ENCODE assay signal across 8 cellular contexts in genomic region chrX:103376118-103376978, GRCh38. TPM values are rescaled to one million over a fixed set of nuclear protein-coding genes. Genes with fewer than 3 reads are reported as not detected.
DNase-seq lines count a peak whose midpoint lies in the region; ATAC-seq and TF ChIP-seq lines count a peak whose summit lies in the region.

Gene BEX3, plus strand, starts transcription at chrX:103376538. Its CDS starts 984 bp downstream, at chrX:103377522.

- H3K36me3 Mint-ChIP-seq in activated CD8-positive, alpha-beta T cell treated with anti-CD3 and anti-CD28 coated beads, Interleukin-2, amount 10 ng/mL, durations not matched to agents 7 days and 5 days (ENCODE audit: low read depth) = no peaks in the 10 kb centered on the region
- H3K36me3 Mint-ChIP-seq in endothelial cell (ENCODE audit: low read depth, unreplicated experiment) = peaks cover 11% of the 10 kb centered on the region
- no peaks in the 10 kb centered on the region for H3K36me3 Mint-ChIP-seq in stimulated activated effector memory CD8-positive, alpha-beta T cell treated with anti-CD3 and anti-CD28 coated beads, Interleukin-12 subunit alpha, Interleukin-12 subunit beta, amount 100 ng/mL, for 72 hours

- in situ Hi-C loops in GM13977 (cut with MboI; ENCODE audit: low pct_unique_long_range_greater_than_20kb, low sequenced_read_pairs, unreplicated experiment) = no loop called here

- TF ChIP-seq CTCF in GM13977 (IDR thresholded peaks at IDR 0.05; ENCODE audit: extremely low read depth, insufficient read depth, missing control alignments) (no peak), endothelial cell (IDR thresholded peaks at IDR 0.05; ENCODE audit: unreplicated experiment) (no peak)

- CTCF ChIA-PET in activated CD8-positive, alpha-beta T cell treated with anti-CD3 and anti-CD28 coated beads, Interleukin-2, amount 10 ng/mL, durations not matched to agents 7 days and 5 days (lab: Charles Lee) = no interaction called here

- peak; percentile 71 for ATAC-seq in activated CD8-positive, alpha-beta T cell treated with anti-CD3 and anti-CD28 coated beads, Interleukin-2, amount 10 ng/mL, durations not matched to agents 7 days and 5 days
- ATAC-seq in stimulated activated effector memory CD8-positive, alpha-beta T cell treated with anti-CD3 and anti-CD28 coated beads, Interleukin-12 subunit alpha, Interleukin-12 subunit beta, amount 100 ng/mL, for 72 hours = peak; percentile 57
- no peak for ATAC-seq in HG02981 (IDR thresholded peaks at IDR 0.05; ENCODE audit: unreplicated experiment)
- no peak for ATAC-seq in HG03108 (IDR thresholded peaks at IDR 0.05; ENCODE audit: unreplicated experiment)

- no peaks in the 10 kb centered on the region for H3K9me3 Mint-ChIP-seq in activated CD8-positive, alpha-beta T cell treated with anti-CD3 and anti-CD28 coated beads, Interleukin-2, amount 10 ng/mL, durations not matched to agents 7 days and 5 days (ENCODE audit: insufficient read depth)
- H3K9me3 Mint-ChIP-seq in endothelial cell (ENCODE audit: unreplicated experiment) = no peaks in the 10 kb centered on the region
- H3K9me3 Mint-ChIP-seq in stimulated activated effector memory CD8-positive, alpha-beta T cell treated with anti-CD3 and anti-CD28 coated beads, Interleukin-12 subunit alpha, Interleukin-12 subunit beta, amount 100 ng/mL, for 72 hours = no peaks in the 10 kb centered on the region

- peak; percentile 29 for DNase-seq in GM13977 (ENCODE audit: low spot score)
- peak; percentile 93 for DNase-seq in NCI-H2227 (lab: John Stamatoyannopoulos, UW; ENCODE audit: unreplicated experiment)
- DNase-seq in activated CD8-positive, alpha-beta T cell treated with anti-CD3 and anti-CD28 coated beads, Interleukin-2, amount 10 ng/mL, durations not matched to agents 7 days and 5 days = peak; percentile 31
- DNase-seq in endothelial cell (ENCODE audit: low spot score) = peak; percentile 45
- peak; percentile 56 to 73 for DNase-seq in lung microvascular endothelial cell (ENCODE audit: low read depth in 2 of 2)
- no peak for DNase-seq in stimulated activated effector memory CD8-positive, alpha-beta T cell treated with anti-CD3 and anti-CD28 coated beads, Interleukin-12 subunit alpha, Interleukin-12 subunit beta, amount 100 ng/mL, for 72 hours (ENCODE audit: low spot score in 2 of 2)

- peaks cover 2% of the 10 kb centered on the region for H3K27me3 Mint-ChIP-seq in activated CD8-positive, alpha-beta T cell treated with anti-CD3 and anti-CD28 coated beads, Interleukin-2, amount 10 ng/mL, durations not matched to agents 7 days and 5 days (ENCODE audit: low read depth)
- H3K27me3 Mint-ChIP-seq in endothelial cell (ENCODE audit: unreplicated experiment) = peaks cover 5% of the 10 kb centered on the region

- peak within 1 kb of the TSS; percentile 71 for H3K4me3 Mint-ChIP-seq in activated CD8-positive, alpha-beta T cell treated with anti-CD3 and anti-CD28 coated beads, Interleukin-2, amount 10 ng/mL, durations not matched to agents 7 days and 5 days
- H3K4me3 Mint-ChIP-seq in endothelial cell (ENCODE audit: unreplicated experiment) = peak within 1 kb of the TSS; percentile 91
- peak within 1 kb of the TSS; percentile 48 for H3K4me3 Mint-ChIP-seq in stimulated activated effector memory CD8-positive, alpha-beta T cell treated with anti-CD3 and anti-CD28 coated beads, Interleukin-12 subunit alpha, Interleukin-12 subunit beta, amount 100 ng/mL, for 72 hours

- POLR2A ChIA-PET in activated CD8-positive, alpha-beta T cell treated with anti-CD3 and anti-CD28 coated beads, Interleukin-2, amount 10 ng/mL, durations not matched to agents 7 days and 5 days (lab: Charles Lee) = no interaction called here

- peaks cover 7% of the 10 kb centered on the region for H3K4me1 Mint-ChIP-seq in activated CD8-positive, alpha-beta T cell treated with anti-CD3 and anti-CD28 coated beads, Interleukin-2, amount 10 ng/mL, durations not matched to agents 7 days and 5 days (ENCODE audit: low read depth)
- H3K4me1 Mint-ChIP-seq in endothelial cell (ENCODE audit: unreplicated experiment) = peaks cover 5% of the 10 kb centered on the region
- peaks cover 4% of the 10 kb centered on the region for H3K4me1 Mint-ChIP-seq in stimulated activated effector memory CD8-positive, alpha-beta T cell treated with anti-CD3 and anti-CD28 coated beads, Interleukin-12 subunit alpha, Interleukin-12 subunit beta, amount 100 ng/mL, for 72 hours

- peak within 1 kb of the TSS; percentile 43 for H3K27ac Mint-ChIP-seq in activated CD8-positive, alpha-beta T cell treated with anti-CD3 and anti-CD28 coated beads, Interleukin-2, amount 10 ng/mL, durations not matched to agents 7 days and 5 days
- peak within 1 kb of the TSS; percentile 89 for H3K27ac Mint-ChIP-seq in endothelial cell (ENCODE audit: unreplicated experiment)
- no peak within 1 kb of the TSS for H3K27ac Mint-ChIP-seq in stimulated activated effector memory CD8-positive, alpha-beta T cell treated with anti-CD3 and anti-CD28 coated beads, Interleukin-12 subunit alpha, Interleukin-12 subunit beta, amount 100 ng/mL, for 72 hours

RNA-seq across cellular contexts. Expression of gene BEX3, which starts in this region (rescaled TPM):
- 10 to 100 TPM; 11.1 to 11.3 TPM for total RNA-seq in activated CD8-positive, alpha-beta T cell treated with anti-CD3 and anti-CD28 coated beads, Interleukin-2, amount 10 ng/mL, durations not matched to agents 7 days and 5 days
- 313 TPM for total RNA-seq in endothelial cell (ENCODE audit: unreplicated experiment)
- total RNA-seq in lung microvascular endothelial cell = 200 and 209 TPM in 2 replicates

Comparison
In these comparisons a context has a peak if more than half of its experiments do, and no peak if none do; other contexts are left out.
1. RNA of gene BEX3 (total RNA-seq): 313 TPM in endothelial cell (single experiment) and 200 to 209 TPM in lung microvascular endothelial cell; 11.1 to 11.3 TPM in activated CD8-positive, alpha-beta T cell treated with anti-CD3 and anti-CD28 coated beads, Interleukin-2, amount 10 ng/mL, durations not matched to agents 7 days and 5 days; every median in the first group is over 10 times any median in the second.
2. DNase-seq: peak in GM13977 (single experiment), NCI-H2227 (single experiment), activated CD8-positive, alpha-beta T cell treated with anti-CD3 and anti-CD28 coated beads, Interleukin-2, amount 10 ng/mL, durations not matched to agents 7 days and 5 days (single experiment), endothelial cell (single experiment) and lung microvascular endothelial cell (2 of 2); none in stimulated activated effector memory CD8-positive, alpha-beta T cell treated with anti-CD3 and anti-CD28 coated beads, Interleukin-12 subunit alpha, Interleukin-12 subunit beta, amount 100 ng/mL, for 72 hours (0 of 2).
3. ATAC-seq: peak in activated CD8-positive, alpha-beta T cell treated with anti-CD3 and anti-CD28 coated beads, Interleukin-2, amount 10 ng/mL, durations not matched to agents 7 days and 5 days (single experiment) and stimulated activated effector memory CD8-positive, alpha-beta T cell treated with anti-CD3 and anti-CD28 coated beads, Interleukin-12 subunit alpha, Interleukin-12 subunit beta, amount 100 ng/mL, for 72 hours (single experiment); none in HG02981 (single experiment) and HG03108 (single experiment).
4. Peak in every context shown above with its lines, with median percentiles within 50 percentile points of each other: H3K4me3 Mint-ChIP-seq.